Comparison of ENCODE assay signal across 15 cellular contexts in genomic region chr10:15349133-15349532, GRCh38. TPM values are rescaled to one million over a fixed set of nuclear protein-coding genes. Genes with fewer than 3 reads are reported as not detected.
A peak's percentile ranks its signal among the peaks of the same experiment; 100 is the strongest.
DNase-seq lines count a peak whose midpoint lies in the region; ATAC-seq and TF ChIP-seq lines count a peak whose summit lies in the region.
"Had no signal": no experiment of that assay in that cellular context is flagged by ENCODE, and none has a peak within 500 bp of the region (broad histone marks: within the 10 kb centered on the region; RNA-seq: fewer than 3 reads in every experiment).

No MANE protein-coding gene starts in this region.

- TF ChIP-seq POLR2A in upper lobe of left lung (IDR thresholded peaks at IDR 0.05) = no peak

- H3K4me3 ChIP-seq in endocrine pancreas (ENCODE audit: control insufficient read depth, insufficient read depth, low read length) (peak overlapping the region; percentile 71), muscle layer of duodenum (ENCODE audit: low read depth in 1 of 2, low read length in 2 of 2) (peak overlapping the region; percentile 46 to 51), tibial artery (peak overlapping the region; percentile 35 to 48), upper lobe of left lung (peak overlapping the region in 2 of 4 donors; percentile 26 to 31)
- H3K4me3 ChIP-seq: GM23338 had no signal

- no peak overlapping the region for H3K9ac ChIP-seq in endocrine pancreas (ENCODE audit: control insufficient read depth, insufficient read depth, low read length)
- H3K9ac ChIP-seq: parathyroid adenoma had no signal

- in situ Hi-C loops in ACHN (cut with HindIII; ENCODE audit: low pct_ligation_motif_present, low pct_unique_long_range_greater_than_20kb, low sequenced_read_pairs) (no loop called here), G401 (cut with HindIII; ENCODE audit: low sequenced_read_pairs) (no loop called here)

- peak overlapping the region; percentile 49 for H3K27ac ChIP-seq in muscle layer of duodenum (ENCODE audit: low read length)
- H3K27ac ChIP-seq in tibial artery = no peak overlapping the region
- H3K27ac ChIP-seq in upper lobe of left lung = no peak overlapping the region
- H3K27ac ChIP-seq: 22Rv1, parathyroid adenoma had no signal

- H3K9me3 ChIP-seq in endocrine pancreas (ENCODE audit: control insufficient read depth, low read length) (no peaks in the 10 kb centered on the region), muscle layer of duodenum (ENCODE audit: control insufficient read depth in 1 of 2, low read length in 2 of 2) (no peaks in the 10 kb centered on the region), tibial artery (no peaks in the 10 kb centered on the region), upper lobe of left lung (no peaks in the 10 kb centered on the region)
- H3K9me3 ChIP-seq: esophagus squamous epithelium had no signal

- no peaks in the 10 kb centered on the region for H3K27me3 ChIP-seq in endocrine pancreas (ENCODE audit: control insufficient read depth, insufficient read depth, low read length)
- H3K27me3 ChIP-seq in muscle layer of duodenum (ENCODE audit: low read depth, low read length) = no peaks in the 10 kb centered on the region
- H3K27me3 ChIP-seq in tibial artery = no peaks in the 10 kb centered on the region
- no peaks in the 10 kb centered on the region for H3K27me3 ChIP-seq in upper lobe of left lung
- H3K27me3 ChIP-seq: esophagus squamous epithelium had no signal

- TF ChIP-seq EP300 in upper lobe of left lung (IDR thresholded peaks at IDR 0.05) = no peak

- intact Hi-C loops in tibial artery (cut with DNase I; ENCODE audit: low total_unique reads) = no loop called here

- H3K4me1 ChIP-seq in endocrine pancreas (ENCODE audit: control insufficient read depth, insufficient read depth, low read length) = no peaks in the 10 kb centered on the region
- H3K4me1 ChIP-seq in muscle layer of duodenum (ENCODE audit: control insufficient read depth in 1 of 2, insufficient read depth in 2 of 2, low read length in 2 of 2) = peaks cover 6 to 9% of the 10 kb centered on the region in 2 donors
- H3K4me1 ChIP-seq in tibial artery = peaks cover 0 to 6% (median 1%) of the 10 kb centered on the region in 4 donors
- H3K4me1 ChIP-seq in upper lobe of left lung = peaks cover 0 to 5% (median 0%) of the 10 kb centered on the region in 4 donors
- H3K4me1 ChIP-seq: parathyroid adenoma had no signal

- ATAC-seq in upper lobe of left lung (ENCODE audit: low FRiP score in 2 of 2) = no peak

- no peaks in the 10 kb centered on the region for H3K36me3 ChIP-seq in endocrine pancreas (ENCODE audit: control insufficient read depth, insufficient read depth, low read length)
- no peaks in the 10 kb centered on the region for H3K36me3 ChIP-seq in muscle layer of duodenum (ENCODE audit: control insufficient read depth in 1 of 2, insufficient read depth in 2 of 2, low read length in 2 of 2)
- no peaks in the 10 kb centered on the region for H3K36me3 ChIP-seq in tibial artery
- no peaks in the 10 kb centered on the region for H3K36me3 ChIP-seq in upper lobe of left lung
- H3K36me3 ChIP-seq: esophagus squamous epithelium had no signal

- DNase-seq in DMS153 treated with DMSO at 0.1 percent for 48 hours (lab: John Stamatoyannopoulos, UW; ENCODE audit: unreplicated experiment) = peak; percentile 3
- DNase-seq in DMS153 (lab: John Stamatoyannopoulos, UW) = no peak
- no peak for DNase-seq in tibial artery
- no peak for DNase-seq in ACHN
- no peak for DNase-seq in upper lobe of left lung
- DNase-seq in G401 (ENCODE audit: low spot score) = no peak
- DNase-seq: activated B cell treated with CpG ODN at 0.5 μM for 24 hours; activated naive CD8-positive, alpha-beta T cell treated with anti-CD3 and anti-CD28 coated beads for 36 hours; esophagus squamous epithelium; NCI-H1048 had no signal

- 65 to 77% methylated on average over 5 of the region's 5 CpGs for WGBS in upper lobe of left lung, 2 donors

- no peak for TF ChIP-seq CTCF in tibial artery (IDR thresholded peaks at IDR 0.05)
- TF ChIP-seq CTCF in upper lobe of left lung (IDR thresholded peaks at IDR 0.05) = no peak

RNA-seq across cellular contexts. Expression of gene FAM171A1, which starts 22.0 kb away (rescaled TPM):
- total RNA-seq in upper lobe of left lung = 10 to 100 TPM in 1 of 6 donors, 1 to 10 TPM in 5; 3.7 to 19.4 (median 7.2) TPM
- 2.6 TPM in 2 replicates for total RNA-seq in G401 (2014; rRNA removed; shearing (Covaris generic))
- total RNA-seq: activated B cell treated with CpG ODN at 0.5 μM for 24 hours had no signal
